Comparison of ENCODE assay signal across 8 cellular contexts in genomic region chr4:91257721-91258120, GRCh38.
"Had no signal": no experiment of that assay in that cellular context is flagged by ENCODE, and none has a peak within 500 bp of the region (broad histone marks: within the 10 kb centered on the region; RNA-seq: fewer than 3 reads in every experiment).

No MANE protein-coding gene starts in this region.

- H3K36me3 ChIP-seq: HAP-1 had no signal

- FAIRE-seq: HepG2 had no signal

- H3K4me3 ChIP-seq: GM23248, HAP-1 had no signal

- H3K9me3 ChIP-seq: HAP-1 had no signal

- ATAC-seq: HCT116, HepG2 had no signal

- H3K27ac ChIP-seq: GM23248 had no signal

- DNase-seq: GM23248, GOT3, H7, HFFc6, KBM-7 had no signal

- H3K4me1 ChIP-seq: HAP-1 had no signal
